ENCODE assay signal across 11 cellular contexts in the genomic region with DNA sequence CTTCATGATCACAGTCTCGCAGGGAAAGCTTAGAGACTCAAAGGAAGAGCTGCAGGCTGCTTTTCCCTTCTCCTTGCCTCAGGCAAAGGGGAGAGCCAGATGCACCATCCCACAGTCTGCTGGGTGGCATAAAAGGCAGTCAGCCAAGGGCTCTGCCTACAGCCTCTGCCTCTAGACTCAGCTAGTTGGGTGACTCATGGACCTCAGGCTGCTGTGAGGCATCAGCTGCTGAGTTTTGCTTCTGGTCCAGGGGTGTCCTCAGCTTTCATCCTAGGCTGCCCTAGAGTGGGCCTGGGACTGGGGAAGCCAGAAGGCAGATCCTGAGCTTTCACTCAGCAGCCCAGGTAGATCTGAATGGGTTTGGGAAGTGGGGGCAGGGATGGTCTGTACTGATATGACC. TPM values are rescaled to one million over a fixed set of nuclear protein-coding genes. Genes with fewer than 3 reads are reported as not detected.
DNase-seq lines count a peak whose midpoint lies in the region; ATAC-seq and TF ChIP-seq lines count a peak whose summit lies in the region.
"Had no signal": no experiment of that assay in that cellular context is flagged by ENCODE, and none has a peak within 500 bp of the region (broad histone marks: within the 10 kb centered on the region; RNA-seq: fewer than 3 reads in every experiment).

No MANE protein-coding gene starts in this region.

- no peaks in the 10 kb centered on the region for H3K4me1 ChIP-seq in RWPE2 (ENCODE audit: insufficient read depth, poor library complexity, severe bottlenecking)

- no peaks in the 10 kb centered on the region for H3K27me3 Mint-ChIP-seq in stimulated activated naive CD8-positive, alpha-beta T cell treated with anti-CD3 and anti-CD28 coated beads, Interleukin-15, amount 100 ng/mL, for 72 hours

- H3K4me3 ChIP-seq in RWPE2 (ENCODE audit: severe bottlenecking), result no peak overlapping the region

- H3K27ac ChIP-seq in RWPE2 (ENCODE audit: poor library complexity, severe bottlenecking), result no peak overlapping the region

- DNase-seq in activated naive CD4-positive, alpha-beta T cell treated with anti-CD3 and anti-CD28 coated beads, Interleukin-2, amount 50 U/mL, for 72 hours (ENCODE audit: low spot score in 2 of 2), result no peak
- no peak for DNase-seq in activated naive CD4-positive, alpha-beta T cell treated with anti-CD3 and anti-CD28 coated beads, Interleukin-2, amount 50 U/mL, for 16 hours
- DNase-seq in RWPE2 (ENCODE audit: low spot score), result no peak
- peak; percentile 95 for DNase-seq in foreskin melanocyte
- no peak for DNase-seq in stimulated activated naive CD8-positive, alpha-beta T cell treated with anti-CD3 and anti-CD28 coated beads, Interleukin-15, amount 100 ng/mL, for 72 hours
- DNase-seq: stimulated activated CD4-positive, alpha-beta T cell treated with anti-CD3 and anti-CD28 coated beads, Interleukin-4, amount 100 ng/mL, for 4 hours had no signal

- no peak for TF ChIP-seq CTCF in RWPE2 (IDR thresholded peaks at IDR 0.05; ENCODE audit: poor library complexity, severe bottlenecking)

- H3K36me3 Mint-ChIP-seq in activated naive CD4-positive, alpha-beta T cell treated with anti-CD3 and anti-CD28 coated beads, Interleukin-2, amount 50 U/mL, for 72 hours, result no peaks in the 10 kb centered on the region
- H3K36me3 Mint-ChIP-seq: IgD-negative memory B cell had no signal

- peaks cover 19% of the 10 kb centered on the region for H3K4me1 Mint-ChIP-seq in stimulated activated naive CD8-positive, alpha-beta T cell treated with anti-CD3 and anti-CD28 coated beads, Interleukin-15, amount 100 ng/mL, for 72 hours

- no peaks in the 10 kb centered on the region for H3K27me3 ChIP-seq in RWPE2 (ENCODE audit: insufficient read depth, poor library complexity, severe bottlenecking)

- no peaks in the 10 kb centered on the region for H3K9me3 Mint-ChIP-seq in activated naive CD4-positive, alpha-beta T cell treated with anti-CD3 and anti-CD28 coated beads, Interleukin-2, amount 50 U/mL, for 72 hours
- H3K9me3 Mint-ChIP-seq in stimulated activated naive CD8-positive, alpha-beta T cell treated with anti-CD3 and anti-CD28 coated beads, Interleukin-15, amount 100 ng/mL, for 72 hours, result no peaks in the 10 kb centered on the region
- H3K9me3 Mint-ChIP-seq: T-helper 2 cell treated with Interferon-gamma antibody and Interleukin-4, amounts not matched to agents 5 μg/mL and 100 μg/mL, for 36 hours had no signal

- peak; percentile 62 to 72 for ATAC-seq in activated naive CD4-positive, alpha-beta T cell treated with anti-CD3 and anti-CD28 coated beads, Interleukin-2, amount 50 U/mL, for 72 hours
- ATAC-seq in RWPE2 (ENCODE audit: low read depth) (peak; percentile 98), HG03354 (IDR thresholded peaks at IDR 0.05; ENCODE audit: poor library complexity, severe bottlenecking, unreplicated experiment) (no peak), HG02970 (IDR thresholded peaks at IDR 0.05; ENCODE audit: low FRiP score, unreplicated experiment) (no peak), HG03460 (IDR thresholded peaks at IDR 0.05; ENCODE audit: unreplicated experiment) (no peak)
- ATAC-seq in stimulated activated naive CD8-positive, alpha-beta T cell treated with anti-CD3 and anti-CD28 coated beads, Interleukin-15, amount 100 ng/mL, for 72 hours, result peak; percentile 36

- H3K4me3 Mint-ChIP-seq in stimulated activated naive CD8-positive, alpha-beta T cell treated with anti-CD3 and anti-CD28 coated beads, Interleukin-15, amount 100 ng/mL, for 72 hours, result no peak overlapping the region
- H3K4me3 Mint-ChIP-seq: IgD-negative memory B cell; T-helper 2 cell treated with Interferon-gamma antibody and Interleukin-4, amounts not matched to agents 5 μg/mL and 100 μg/mL, for 36 hours had no signal

- no peaks in the 10 kb centered on the region for H3K9me3 ChIP-seq in RWPE2 (ENCODE audit: severe bottlenecking)

- no peak overlapping the region for H3K27ac Mint-ChIP-seq in activated naive CD4-positive, alpha-beta T cell treated with anti-CD3 and anti-CD28 coated beads, Interleukin-2, amount 50 U/mL, for 72 hours
- peak overlapping the region in 1 of 2 donors; percentile 43 for H3K27ac Mint-ChIP-seq in stimulated activated naive CD8-positive, alpha-beta T cell treated with anti-CD3 and anti-CD28 coated beads, Interleukin-15, amount 100 ng/mL, for 72 hours
- H3K27ac Mint-ChIP-seq: IgD-negative memory B cell; T-helper 2 cell treated with Interferon-gamma antibody and Interleukin-4, amounts not matched to agents 5 μg/mL and 100 μg/mL, for 36 hours had no signal

- no peaks in the 10 kb centered on the region for H3K36me3 ChIP-seq in RWPE2 (ENCODE audit: low read depth)

RNA-seq across cellular contexts. Expression of gene GOLGA7B, which starts 11.7 kb away (rescaled TPM):
- total RNA-seq in activated naive CD4-positive, alpha-beta T cell treated with anti-CD3 and anti-CD28 coated beads, Interleukin-2, amount 50 U/mL, for 72 hours, result under 1 TPM; 0.41 to 0.88 TPM

Comparison
In these comparisons a context has a peak if more than half of its experiments do, and no peak if none do; other contexts are left out.
1. ATAC-seq: peak in activated naive CD4-positive, alpha-beta T cell treated with anti-CD3 and anti-CD28 coated beads, Interleukin-2, amount 50 U/mL, for 72 hours (2 of 2), RWPE2 (single experiment) and stimulated activated naive CD8-positive, alpha-beta T cell treated with anti-CD3 and anti-CD28 coated beads, Interleukin-15, amount 100 ng/mL, for 72 hours (single experiment); none in HG03354 (single experiment), HG02970 (single experiment) and HG03460 (single experiment).